In the genomic region with DNA sequence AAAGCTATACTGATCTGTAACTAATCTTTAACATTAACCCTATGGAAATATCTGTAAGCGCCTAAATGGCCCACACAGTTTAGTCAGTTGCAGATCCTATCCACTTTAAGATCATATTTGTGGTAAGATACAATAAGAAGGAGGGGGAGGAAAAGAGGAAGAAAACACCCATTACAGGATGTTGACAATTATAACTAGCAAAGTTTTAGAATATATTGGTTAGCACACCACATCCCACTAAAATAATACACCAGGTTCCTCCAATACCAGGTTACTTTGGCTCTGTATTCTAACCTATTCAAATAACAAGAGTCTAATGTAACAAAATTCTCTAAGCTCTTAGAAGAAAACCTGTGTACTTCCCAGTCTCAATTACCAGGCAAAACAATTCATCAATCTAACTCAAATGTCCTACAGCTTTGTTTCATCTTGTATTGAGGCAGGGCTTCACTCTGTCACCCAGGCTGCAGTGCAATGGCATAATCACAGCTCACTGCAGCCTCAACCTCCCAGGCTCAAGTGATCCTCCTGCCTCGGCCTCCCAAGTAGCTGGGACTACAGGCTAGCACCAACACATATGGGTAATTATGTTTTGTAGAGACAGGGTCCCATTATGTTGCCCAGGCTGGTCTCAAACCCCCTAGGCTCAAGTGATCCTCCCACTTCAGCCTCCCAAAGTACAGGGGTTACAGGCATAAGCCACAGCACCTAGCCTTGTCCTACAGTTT, we compare ENCODE assay signal across 11 cellular contexts. TPM values are rescaled to one million over a fixed set of nuclear protein-coding genes. Genes with fewer than 3 reads are reported as not detected.
DNase-seq lines count a peak whose midpoint lies in the region; ATAC-seq and TF ChIP-seq lines count a peak whose summit lies in the region.
"Had no signal": no experiment of that assay in that cellular context is flagged by ENCODE, and none has a peak within 500 bp of the region (broad histone marks: within the 10 kb centered on the region; RNA-seq: fewer than 3 reads in every experiment).

No MANE protein-coding gene starts in this region.

- H3K27me3 ChIP-seq in Panc1 (ENCODE audit: control insufficient read depth, insufficient read depth, low read length) = no peaks in the 10 kb centered on the region

- H3K4me3 ChIP-seq in Panc1 (ENCODE audit: low read depth in 2 of 2, low read length in 2 of 2) = peak overlapping the region; percentile 78 to 86

- peaks cover 2% of the 10 kb centered on the region; the same call in 1 of the 2 replicates for H3K36me3 ChIP-seq in Panc1 (ENCODE audit: control insufficient read depth, insufficient read depth, low read length)

- intact Hi-C loops in activated naive CD4-positive, alpha-beta T cell treated with anti-CD3 and anti-CD28 coated beads for 36 hours (cut with micrococcal nuclease) = loop anchor here (5.0 to 10.0 kb wide), 3 partner anchors 115 to 405 kb away; no protein-coding TSS in a partner anchor
- intact Hi-C loops in Panc1 (cut with micrococcal nuclease; ENCODE audit: unreplicated experiment) = loop anchor here (5.0 kb wide), 3 partner anchors 42 to 202 kb away; no protein-coding TSS in a partner anchor

- DNase-seq in activated naive CD4-positive, alpha-beta T cell treated with anti-CD3 and anti-CD28 coated beads for 36 hours = no peak
- no peak for DNase-seq in activated naive CD4-positive, alpha-beta T cell treated with anti-CD3 and anti-CD28 coated beads, Interleukin-2, amount 50 U/mL, for 16 hours
- DNase-seq in Panc1 (ENCODE audit: low read depth, low spot score) (no peak), chondrocyte (ENCODE audit: low spot score) (no peak), ACHN (no peak), T1000 (lab: John Stamatoyannopoulos, UW) (no peak)
- no peak for DNase-seq in stimulated activated naive B cell treated with anti-CD40 and anti-IgM and Interleukin-4, amounts not matched to agents 10 μg/mL and 1 μg/mL and 100 μg/mL, for 72 hours
- DNase-seq: amygdala, posterior cingulate gyrus had no signal

- peak overlapping the region; percentile 95 for H3K27ac ChIP-seq in Panc1 (ENCODE audit: low read length)
- H3K27ac ChIP-seq: C4-2B had no signal

- in situ Hi-C loops in Panc1 (cut with HindIII; ENCODE audit: low pct_unique_long_range_greater_than_20kb, low sequenced_read_pairs) = no loop called here
- in situ Hi-C loops in ACHN (cut with HindIII; ENCODE audit: low pct_ligation_motif_present, low pct_unique_long_range_greater_than_20kb, low sequenced_read_pairs) = no loop called here

- ATAC-seq in Panc1 = no peak
- ATAC-seq in stimulated activated naive B cell treated with anti-CD40 and anti-IgM and Interleukin-4, amounts not matched to agents 10 μg/mL and 1 μg/mL and 100 μg/mL, for 72 hours (replicated peaks) = no peak
- no peak for ATAC-seq in GM21367 (IDR thresholded peaks at IDR 0.05; ENCODE audit: unreplicated experiment)

- no peaks in the 10 kb centered on the region for H3K9me3 ChIP-seq in Panc1 (ENCODE audit: control insufficient read depth, insufficient read depth, low read depth, low read length)

- no peak overlapping the region for H3K4me3 Mint-ChIP-seq in activated naive CD4-positive, alpha-beta T cell treated with anti-CD3 and anti-CD28 coated beads for 36 hours
- H3K4me3 Mint-ChIP-seq in chondrocyte (ENCODE audit: unreplicated experiment) = no peak overlapping the region
- H3K4me3 Mint-ChIP-seq in stimulated activated naive B cell treated with anti-CD40 and anti-IgM and Interleukin-4, amounts not matched to agents 10 μg/mL and 1 μg/mL and 100 μg/mL, for 72 hours = no peak overlapping the region

- no TSS peak for BruUV-seq in Panc1 (replicated peaks; lab: Mats Ljungman, UMichigan)

- TF ChIP-seq CTCF in Panc1 (IDR thresholded peaks at IDR 0.05) (no peak), chondrocyte (IDR thresholded peaks at IDR 0.05) (no peak)

- no peaks in the 10 kb centered on the region for H3K27me3 Mint-ChIP-seq in activated naive CD4-positive, alpha-beta T cell treated with anti-CD3 and anti-CD28 coated beads for 36 hours (ENCODE audit: low read depth)
- no peaks in the 10 kb centered on the region for H3K27me3 Mint-ChIP-seq in chondrocyte (ENCODE audit: low read depth)
- H3K27me3 Mint-ChIP-seq in stimulated activated naive B cell treated with anti-CD40 and anti-IgM and Interleukin-4, amounts not matched to agents 10 μg/mL and 1 μg/mL and 100 μg/mL, for 72 hours = no peaks in the 10 kb centered on the region

- H3K9me3 Mint-ChIP-seq in activated naive CD4-positive, alpha-beta T cell treated with anti-CD3 and anti-CD28 coated beads for 36 hours = peaks cover 10% of the 10 kb centered on the region
- no peaks in the 10 kb centered on the region for H3K9me3 Mint-ChIP-seq in chondrocyte (ENCODE audit: low read depth)
- peaks cover 5 to 6% of the 10 kb centered on the region in 2 donors for H3K9me3 Mint-ChIP-seq in stimulated activated naive B cell treated with anti-CD40 and anti-IgM and Interleukin-4, amounts not matched to agents 10 μg/mL and 1 μg/mL and 100 μg/mL, for 72 hours

- H3K27ac Mint-ChIP-seq in activated naive CD4-positive, alpha-beta T cell treated with anti-CD3 and anti-CD28 coated beads for 36 hours = peak overlapping the region; percentile 37
- peak overlapping the region; percentile 66 for H3K27ac Mint-ChIP-seq in chondrocyte (ENCODE audit: unreplicated experiment)
- H3K27ac Mint-ChIP-seq in stimulated activated naive B cell treated with anti-CD40 and anti-IgM and Interleukin-4, amounts not matched to agents 10 μg/mL and 1 μg/mL and 100 μg/mL, for 72 hours = peak overlapping the region; percentile 42

- peaks cover 31% of the 10 kb centered on the region for H3K4me1 ChIP-seq in Panc1 (ENCODE audit: control insufficient read depth, insufficient read depth, low read length)

- POLR2A ChIA-PET in Panc1 (lab: Charles Lee) = no interaction called here

- CTCF ChIA-PET in activated naive CD4-positive, alpha-beta T cell treated with anti-CD3 and anti-CD28 coated beads for 36 hours (lab: Charles Lee) = interaction anchor here (1.2 kb wide), 1 partner anchor 13 kb away, joined by 5 read pairs; no protein-coding TSS in a partner anchor
- CTCF ChIA-PET in Panc1 (lab: Charles Lee) = no interaction called here

- H3K36me3 Mint-ChIP-seq in activated naive CD4-positive, alpha-beta T cell treated with anti-CD3 and anti-CD28 coated beads for 36 hours (ENCODE audit: low read depth) = peaks cover 31% of the 10 kb centered on the region
- H3K36me3 Mint-ChIP-seq in chondrocyte (ENCODE audit: low read depth) = peaks cover 2% of the 10 kb centered on the region
- peaks cover 14 to 27% of the 10 kb centered on the region in 2 donors for H3K36me3 Mint-ChIP-seq in stimulated activated naive B cell treated with anti-CD40 and anti-IgM and Interleukin-4, amounts not matched to agents 10 μg/mL and 1 μg/mL and 100 μg/mL, for 72 hours

- peaks cover 53% of the 10 kb centered on the region for H3K4me1 Mint-ChIP-seq in activated naive CD4-positive, alpha-beta T cell treated with anti-CD3 and anti-CD28 coated beads for 36 hours (ENCODE audit: low read depth)
- peaks cover 56% of the 10 kb centered on the region for H3K4me1 Mint-ChIP-seq in chondrocyte (ENCODE audit: low read depth)
- peaks cover 23 to 54% of the 10 kb centered on the region in 2 donors for H3K4me1 Mint-ChIP-seq in stimulated activated naive B cell treated with anti-CD40 and anti-IgM and Interleukin-4, amounts not matched to agents 10 μg/mL and 1 μg/mL and 100 μg/mL, for 72 hours

RNA-seq across cellular contexts. Expression of a gene that starts 4.2 kb away (rescaled TPM):
- total RNA-seq in activated naive CD4-positive, alpha-beta T cell treated with anti-CD3 and anti-CD28 coated beads for 36 hours = 10 to 100 TPM; 37.0 to 39.0 TPM
- 99.4 TPM for total RNA-seq in Panc1 (2021; ENCODE audit: unreplicated experiment)
- polyA plus RNA-seq in Panc1 (2012; ENCODE audit: insufficient read length) = 23.4 TPM
- 67.4 to 69.0 TPM (median 68.8 TPM) in 3 replicates for total RNA-seq in chondrocyte
